Comparison of ENCODE assay signal across 13 cellular contexts in the genomic region with DNA sequence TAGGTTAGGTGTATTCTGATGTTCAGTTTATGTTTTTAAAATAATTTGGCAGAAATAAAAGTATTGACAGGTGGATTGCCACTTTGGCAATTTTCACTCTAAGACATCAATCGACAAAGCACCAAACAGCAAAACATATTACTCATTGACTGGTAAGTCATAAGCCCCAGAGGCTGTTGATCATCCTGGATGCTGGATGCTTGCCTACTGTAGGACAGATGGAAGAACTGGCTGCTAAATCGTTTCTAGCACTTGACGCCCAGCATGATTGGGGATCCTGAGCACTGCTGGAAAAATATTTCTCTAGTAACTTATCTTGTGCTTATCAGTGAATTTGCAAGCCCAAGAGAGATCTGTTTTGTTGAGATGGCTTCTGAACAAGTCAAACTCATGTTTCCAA.
"Had no signal": no experiment of that assay in that cellular context is flagged by ENCODE, and none has a peak within 500 bp of the region (broad histone marks: within the 10 kb centered on the region; RNA-seq: fewer than 3 reads in every experiment).

No MANE protein-coding gene starts in this region.

- H3K36me3 ChIP-seq: left lung, neutrophil, suprapubic skin had no signal

- H3K4me3 ChIP-seq: hepatocyte, left lung, suprapubic skin had no signal

- H3K27me3 ChIP-seq: hepatocyte, left lung, neutrophil, suprapubic skin had no signal

- ATAC-seq: left lung, natural killer cell had no signal

- DNase-seq: activated CD4-positive, CD25-positive, alpha-beta regulatory T cell treated with anti-CD3 and anti-CD28 coated beads, Interleukin-2, amount 50 U/mL, for 72 hours; activated naive CD4-positive, alpha-beta T cell; activated naive CD8-positive, alpha-beta T cell treated with anti-CD3 and anti-CD28 coated beads, Interleukin-2, amount 10 ng/mL, durations not matched to agents 7 days and 5 days; kidney; left lung; natural killer cell; stimulated activated CD4-positive, alpha-beta T cell treated with anti-CD3 and anti-CD28 coated beads, Interleukin-2, amount 100 ng/mL, for 48 hours; stimulated activated naive CD4-positive, alpha-beta T cell; T-helper 1 cell had no signal

- H3K9me3 ChIP-seq: left lung, neutrophil, suprapubic skin had no signal

- H3K27ac ChIP-seq: hepatocyte, left lung, neutrophil, parathyroid adenoma, suprapubic skin had no signal

- H3K4me1 ChIP-seq: left lung had no signal
